ENCODE assay signal across 8 cellular contexts in genomic region chr19:34364462-34364829, GRCh38. TPM values are rescaled to one million over a fixed set of nuclear protein-coding genes. Genes with fewer than 3 reads are reported as not detected.
DNase-seq lines count a peak whose midpoint lies in the region; ATAC-seq and TF ChIP-seq lines count a peak whose summit lies in the region.

No MANE protein-coding gene starts in this region.

- H3K27me3 Mint-ChIP-seq in naive B cell = no peaks in the 10 kb centered on the region

- POLR2A ChIA-PET in AG04450 (lab: Yijun Ruan, JAX) = interaction anchor here (1.1 kb wide), 1 partner anchor 132 kb away, joined by 5 read pairs; no protein-coding TSS in a partner anchor

- H3K9me3 Mint-ChIP-seq in naive B cell = no peaks in the 10 kb centered on the region

- TF ChIP-seq CTCF in AG04450 (IDR thresholded peaks at IDR 0.05; ENCODE audit: low read depth, low read length) = no peak
- TF ChIP-seq CTCF in KMS-11 (conservative IDR thresholded peaks at IDR 0.05; ENCODE audit: low read depth, low read length) = no peak
- no peak for TF ChIP-seq CTCF in choroid plexus epithelial cell (conservative IDR thresholded peaks at IDR 0.05; ENCODE audit: low read depth, low read length)
- TF ChIP-seq CTCF in foreskin keratinocyte (conservative IDR thresholded peaks at IDR 0.05) = no peak

- H3K27me3 ChIP-seq in AG04450 (ENCODE audit: control insufficient read depth, insufficient read depth, low read length) (no peaks in the 10 kb centered on the region), KMS-11 (ENCODE audit: insufficient read depth, low read depth) (no peaks in the 10 kb centered on the region), foreskin keratinocyte (no peaks in the 10 kb centered on the region)

- ATAC-seq in naive B cell (ENCODE audit: low read depth in 2 of 2) (no peak), foreskin keratinocyte (no peak)

- H2AFZ ChIP-seq in KMS-11 (ENCODE audit: low read depth) = peak overlapping the region; percentile 98

- H3K4me1 ChIP-seq in KMS-11 (ENCODE audit: low read depth, poor library complexity, severe bottlenecking) = peaks cover 21% of the 10 kb centered on the region
- H3K4me1 ChIP-seq in foreskin keratinocyte = no peaks in the 10 kb centered on the region

- peaks cover 1 to 3% of the 10 kb centered on the region in 2 donors for H3K36me3 Mint-ChIP-seq in naive B cell

- peaks cover 30% of the 10 kb centered on the region for H3K79me2 ChIP-seq in KMS-11 (ENCODE audit: insufficient read depth, low read depth)

- peak overlapping the region in 5 of 6 donors; percentile 27 to 70 (median 54) for H3K27ac Mint-ChIP-seq in naive B cell

- peak overlapping the region; percentile 88 to 96 (median 92) for H3K4me3 Mint-ChIP-seq in naive B cell

- CTCF ChIA-PET in AG04450 (lab: Charles Lee) = interaction anchor here (1.5 kb wide), 1 partner anchor 18 kb away, joined by 3 read pairs; no protein-coding TSS in a partner anchor

- no peak for TF ChIP-seq POLR2A in erythroblast (IDR thresholded peaks at IDR 0.05; ENCODE audit: low read length)

- H3K27ac ChIP-seq in AG04450 (ENCODE audit: low read depth, low read length) = no peak overlapping the region
- H3K27ac ChIP-seq in KMS-11 = peak overlapping the region; percentile 38
- H3K27ac ChIP-seq in foreskin keratinocyte = no peak overlapping the region

- H3K4me2 ChIP-seq in KMS-11 = peak overlapping the region; percentile 85

- H3K36me3 ChIP-seq in KMS-11 (ENCODE audit: insufficient read depth) = peaks cover 22% of the 10 kb centered on the region; the same call in 1 of the 2 replicates

- peak overlapping the region; percentile 49 for H3K9ac ChIP-seq in KMS-11

- DNase-seq in AG04450 (ENCODE audit: low read depth, low spot score) = no peak
- peak; percentile 24 for DNase-seq in choroid plexus epithelial cell (ENCODE audit: low read depth)
- no peak for DNase-seq in naive B cell
- no peak for DNase-seq in erythroblast (lab: John Stamatoyannopoulos, UW)
- no peak for DNase-seq in NCI-H82 treated with DMSO at 0.1 percent for 48 hours (lab: John Stamatoyannopoulos, UW; ENCODE audit: unreplicated experiment)
- DNase-seq in GF-D8 (lab: John Stamatoyannopoulos, UW) = no peak
- DNase-seq in foreskin keratinocyte = no peak

- H3K9me3 ChIP-seq in AG04450 (ENCODE audit: control insufficient read depth, insufficient read depth, low read length) = no peaks in the 10 kb centered on the region; the same call in 1 of the 2 replicates

- peak overlapping the region; percentile 80 for H3K4me3 ChIP-seq in AG04450 (ENCODE audit: low read depth, low read length)
- H3K4me3 ChIP-seq in KMS-11 (IDR thresholded peaks at IDR 0.05; ENCODE audit: insufficient read depth, low read depth, low read length) = peak overlapping the region; percentile 15
- peak overlapping the region; percentile 78 for H3K4me3 ChIP-seq in choroid plexus epithelial cell (ENCODE audit: low read depth, low read length)

- peaks cover 28 to 44% (median 43%) of the 10 kb centered on the region in 3 donors for H3K4me1 Mint-ChIP-seq in naive B cell

- no peaks in the 10 kb centered on the region for H4K20me1 ChIP-seq in KMS-11 (ENCODE audit: insufficient read depth)

RNA-seq across cellular contexts. Expression of gene GPI, which starts 0.6 kb away (rescaled TPM):
- polyA plus RNA-seq in AG04450 (2011; rRNA removed) = 140 and 141 TPM in 2 replicates
- polyA minus RNA-seq in AG04450 (2011; rRNA and poly(A)+ RNA removed) = 252 and 311 TPM in 2 replicates
- 100 to 1,000 TPM in 5 of 6 donors, 10 to 100 TPM in 1; 98.5 to 118 (median 111) TPM for polyA plus RNA-seq in naive B cell (ENCODE audit: low read depth in 6 of 6)
- 192 and 196 TPM in 2 replicates for total RNA-seq in foreskin keratinocyte
- polyA plus RNA-seq in foreskin keratinocyte = 156 and 169 TPM in 2 replicates

RNA-seq across cellular contexts. Expression of gene PDCD2L, which starts 39.8 kb away (rescaled TPM):
- polyA plus RNA-seq in AG04450 (2011; rRNA removed) (11.3 and 14.0 TPM in 2 replicates), naive B cell (ENCODE audit: low read depth in 6 of 6) (10 to 100 TPM in 5 of 6 donors, 1 to 10 TPM in 1; 4.7 to 20.9 (median 16.3) TPM), foreskin keratinocyte (21.0 and 24.7 TPM in 2 replicates)
- polyA minus RNA-seq in AG04450 (2011; rRNA and poly(A)+ RNA removed) = 10.9 and 12.3 TPM in 2 replicates
- total RNA-seq in foreskin keratinocyte = 21.2 and 23.8 TPM in 2 replicates

Comparison
In these comparisons a context has a peak if more than half of its experiments do, and no peak if none do; other contexts are left out.
1. H3K4me3 ChIP-seq: peak in every context shown above with its lines; median percentile 80 in AG04450; 78 in choroid plexus epithelial cell; 15 in KMS-11.